21 cellular contexts compared by ENCODE assay signal in genomic region chr10:129852829-129853228, GRCh38.
DNase-seq lines count a peak whose midpoint lies in the region; TF ChIP-seq lines count a peak whose summit lies in the region.
"Had no signal": no experiment of that assay in that cellular context is flagged by ENCODE, and none has a peak within 500 bp of the region (broad histone marks: within the 10 kb centered on the region; RNA-seq: fewer than 3 reads in every experiment).

No MANE protein-coding gene starts in this region.

- H3K4me1 ChIP-seq in A673 (ENCODE audit: insufficient read depth, low read length, poor library complexity, severe bottlenecking), result peaks cover 36% of the 10 kb centered on the region
- H3K4me1 ChIP-seq in neuronal stem cell (ENCODE audit: control insufficient read depth in 2 of 2, insufficient read depth in 1 of 2, low read depth in 1 of 2, low read length in 2 of 2), result peaks cover 0 to 2% of the 10 kb centered on the region in 2 donors
- H3K4me1 ChIP-seq in OCI-LY7 (ENCODE audit: insufficient read depth, low read length, poor library complexity, severe bottlenecking), result no peaks in the 10 kb centered on the region
- H3K4me1 ChIP-seq: ascending aorta, testis had no signal

- H3K4me2 ChIP-seq in neuronal stem cell (ENCODE audit: insufficient read depth, low read length, poor library complexity, severe bottlenecking), result no peak overlapping the region
- H3K4me2 ChIP-seq in OCI-LY7 (ENCODE audit: low read length), result no peak overlapping the region
- H3K4me2 ChIP-seq: SK-N-SH had no signal

- peak overlapping the region; percentile 5 for H2BK12ac ChIP-seq in neuronal stem cell (ENCODE audit: low read length)

- peak overlapping the region; percentile 33 for H3K18ac ChIP-seq in neuronal stem cell (ENCODE audit: low read length)

- intact Hi-C loops in A673 (cut with micrococcal nuclease; ENCODE audit: unreplicated experiment) (loop anchor here (5.0 to 10.0 kb wide), 2 partner anchors 109 to 818 kb away; partner anchors contain the start of gene EBF3), OCI-LY7 (cut with micrococcal nuclease; ENCODE audit: unreplicated experiment) (no loop called here)

- H3K23ac ChIP-seq in neuronal stem cell (ENCODE audit: low read depth, low read length, poor library complexity), result no peak overlapping the region

- H4K8ac ChIP-seq in neuronal stem cell (ENCODE audit: low read depth, low read length), result no peak overlapping the region

- H3K4me3 ChIP-seq in A673 (ENCODE audit: low read depth, low read length, poor library complexity, severe bottlenecking), result peak overlapping the region; percentile 12
- H3K4me3 ChIP-seq in neuronal stem cell (ENCODE audit: low read length in 2 of 2), result no peak overlapping the region
- H3K4me3 ChIP-seq in OCI-LY7 (ENCODE audit: low read depth, low read length, poor library complexity, severe bottlenecking), result no peak overlapping the region
- H3K4me3 ChIP-seq: ascending aorta, lower lobe of right lung, skin epidermis, testis had no signal

- BruUV-seq in A673 (replicated peaks; lab: Mats Ljungman, UMichigan), result no TSS peak
- BruUV-seq in OCI-LY7 (replicated peaks; lab: Mats Ljungman, UMichigan), result no TSS peak

- H2AFZ ChIP-seq in neuronal stem cell (ENCODE audit: low read length) (no peak overlapping the region), OCI-LY7 (ENCODE audit: low read length) (no peak overlapping the region)

- H3K79me2 ChIP-seq in OCI-LY7 (ENCODE audit: insufficient read depth, low read depth, low read length), result no peaks in the 10 kb centered on the region

- peak overlapping the region; percentile 16 for H2BK15ac ChIP-seq in neuronal stem cell (ENCODE audit: low read length)

- DNase-seq in A673 (ENCODE audit: low spot score) (no peak), NCI-H1417 treated with DMSO at 0.1 percent for 48 hours (lab: John Stamatoyannopoulos, UW) (peak; percentile 2), islet precursor cell (peak; percentile 57), neuronal stem cell (ENCODE audit: low spot score) (no peak), OCI-LY7 (ENCODE audit: low spot score) (no peak)
- DNase-seq in stimulated activated naive CD4-positive, alpha-beta T cell (lab: John Stamatoyannopoulos, UW), result no peak
- no peak for DNase-seq in central memory CD4-positive, alpha-beta T cell
- DNase-seq: activated CD4-positive, alpha-beta T cell treated with anti-CD3 and anti-CD28 coated beads, Interleukin-2, amount 50 U/mL, for 4 hours; activated CD8-positive, alpha-beta memory T cell treated with anti-CD3 and anti-CD28 coated beads, Interleukin-2, amount 10 ng/mL, durations not matched to agents 7 days and 5 days; activated gamma-delta T cell treated with Interleukin-2 at 50 U/mL for 16 hours; activated T-cell treated with anti-CD3 and anti-CD28 coated beads, Interleukin-2, amount 50 U/mL, for 48 hours; CD4-positive, alpha-beta memory T cell; effector CD8-positive, alpha-beta T cell; lower lobe of right lung; naive thymus-derived CD8-positive, alpha-beta T cell; NCI-H510A; stimulated activated naive CD4-positive, alpha-beta T cell treated with Interleukin-2 at 50 U/mL for 16 hours; testis had no signal

- no peaks in the 10 kb centered on the region for H3K79me1 ChIP-seq in neuronal stem cell (ENCODE audit: low read depth, low read length)

- H3K27me3 ChIP-seq in A673 (replicated peaks; ENCODE audit: insufficient read depth, low read depth, low read length, poor library complexity), result no peaks in the 10 kb centered on the region
- H3K27me3 ChIP-seq in neuronal stem cell (ENCODE audit: control insufficient read depth in 3 of 3, insufficient read depth in 3 of 3, low read depth in 1 of 3, low read length in 3 of 3), result no peaks in the 10 kb centered on the region
- H3K27me3 ChIP-seq: ascending aorta, testis had no signal

- WGBS in neuronal stem cell (ENCODE audit: extremely low coverage in 2 of 2, insufficient read length in 2 of 2, insufficient replicate concordance in 1 of 2), 2 donors, result no CpG with 5 or more reads among the region's 9 CpGs

- H3K36me3 ChIP-seq in A673 (ENCODE audit: insufficient read depth, low read length, poor library complexity, severe bottlenecking) (peaks cover 23% of the 10 kb centered on the region), neuronal stem cell (replicated peaks in 1 of 2; ENCODE audit: control insufficient read depth in 2 of 2, insufficient read depth in 2 of 2, low read length in 2 of 2) (no peaks in the 10 kb centered on the region), OCI-LY7 (ENCODE audit: insufficient read depth, low read length) (no peaks in the 10 kb centered on the region)
- H3K36me3 ChIP-seq: ascending aorta, lower lobe of right lung had no signal

- POLR2A ChIA-PET in A673 (lab: Charles Lee; ENCODE audit: low non-redundant PET), result no interaction called here
- POLR2A ChIA-PET in OCI-LY7 (lab: Charles Lee), result interaction anchor here (0.5 kb wide), 1 partner anchor 20 kb away, joined by 3 read pairs; no protein-coding TSS in a partner anchor

- H2AK5ac ChIP-seq in neuronal stem cell (ENCODE audit: low read depth, low read length), result no peak overlapping the region

- CTCF ChIA-PET in A673 (lab: Charles Lee), result interaction anchor here (0.6 to 1.6 kb wide), 4 partner anchors 97 to 1586 kb away, joined by 3 to 4 read pairs (median 4); no protein-coding TSS in a partner anchor
- CTCF ChIA-PET in OCI-LY7 (lab: Charles Lee; ENCODE audit: unreplicated experiment), result no interaction called here

- no peaks in the 10 kb centered on the region for H3K9me2 ChIP-seq in OCI-LY7 (ENCODE audit: insufficient read depth, low read length)
- H3K9me2 ChIP-seq: SK-N-SH had no signal

- H4K20me1 ChIP-seq in OCI-LY7 (ENCODE audit: insufficient read depth, low read length), result no peaks in the 10 kb centered on the region

- H2BK120ac ChIP-seq in neuronal stem cell (ENCODE audit: low read depth, low read length), result no peak overlapping the region

- no peak overlapping the region for H2BK5ac ChIP-seq in neuronal stem cell (ENCODE audit: low read length)

- H4K91ac ChIP-seq in neuronal stem cell (ENCODE audit: low read depth, low read length, poor library complexity), result no peak overlapping the region

- H3K27ac ChIP-seq in A673 (ENCODE audit: low read depth, low read length, poor library complexity, severe bottlenecking) (peak overlapping the region; percentile 54), neuronal stem cell (replicated peaks; ENCODE audit: low read length) (peak overlapping the region; percentile 20), OCI-LY7 (ENCODE audit: low read depth, low read length, poor library complexity, severe bottlenecking) (no peak overlapping the region)
- H3K27ac ChIP-seq: ascending aorta, lower lobe of right lung, testis had no signal

- H3K14ac ChIP-seq in neuronal stem cell (ENCODE audit: low read length), result no peak overlapping the region

- TF ChIP-seq CTCF in A673 (conservative IDR thresholded peaks at IDR 0.05; ENCODE audit: low read depth, low read length), result no peak
- TF ChIP-seq CTCF in OCI-LY7 (conservative IDR thresholded peaks at IDR 0.05; ENCODE audit: low read length), result no peak

- H3K4ac ChIP-seq in neuronal stem cell (ENCODE audit: low read length), result no peak overlapping the region

- H3K9ac ChIP-seq in neuronal stem cell (ENCODE audit: low read depth, low read length, poor library complexity), result peak overlapping the region; percentile 18
- H3K9ac ChIP-seq: SK-N-SH had no signal

- H3K9me3 ChIP-seq in A673 (ENCODE audit: low read depth, low read length, poor library complexity, severe bottlenecking), result no peaks in the 10 kb centered on the region
- H3K9me3 ChIP-seq in neuronal stem cell (replicated peaks in 1 of 2; ENCODE audit: control insufficient read depth in 2 of 2, insufficient read depth in 1 of 2, low read depth in 1 of 2, low read length in 2 of 2), result peaks cover 0 to 3% of the 10 kb centered on the region in 2 donors
- no peaks in the 10 kb centered on the region for H3K9me3 ChIP-seq in OCI-LY7 (ENCODE audit: low read length)
- H3K9me3 ChIP-seq: ascending aorta, lower lobe of right lung, SK-N-SH, testis had no signal

Comparison
In these comparisons a context has a peak if more than half of its experiments do, and no peak if none do; other contexts are left out.
1. DNase-seq: peak in NCI-H1417 treated with DMSO at 0.1 percent for 48 hours (single experiment) and islet precursor cell (single experiment); none in A673 (single experiment), neuronal stem cell (single experiment), stimulated activated naive CD4-positive, alpha-beta T cell (0 of 6), central memory CD4-positive, alpha-beta T cell (single experiment) and OCI-LY7 (single experiment).